15 cellular contexts compared by ENCODE assay signal in genomic region chr7:94100723-94101345, GRCh38.
DNase-seq lines count a peak whose midpoint lies in the region; ATAC-seq and TF ChIP-seq lines count a peak whose summit lies in the region.
"Had no signal": no experiment of that assay in that cellular context is flagged by ENCODE, and none has a peak within 500 bp of the region (broad histone marks: within the 10 kb centered on the region; RNA-seq: fewer than 3 reads in every experiment).

No MANE protein-coding gene starts in this region.

- H2BK12ac ChIP-seq in mesenchymal stem cell (ENCODE audit: low read length in 2 of 2), result no peak overlapping the region

- intact Hi-C loops in spleen (cut with DNase I; ENCODE audit: low total_unique reads), result no loop called here

- no peak overlapping the region for H3K27ac Mint-ChIP-seq in stimulated activated naive CD8-positive, alpha-beta T cell treated with anti-CD3 and anti-CD28 coated beads, Interleukin-15, amount 100 ng/mL, for 72 hours
- H3K27ac Mint-ChIP-seq: CD4-positive, alpha-beta memory T cell had no signal

- H3K18ac ChIP-seq in mesenchymal stem cell (ENCODE audit: low read depth in 1 of 2, low read length in 2 of 2), result peak overlapping the region in 1 of 2 experiments; percentile 5

- H3K4me2 ChIP-seq in mesenchymal stem cell (ENCODE audit: low read length, poor library complexity, severe bottlenecking), result no peak overlapping the region

- no peak overlapping the region for H4K91ac ChIP-seq in mesenchymal stem cell (ENCODE audit: low read length)

- H3K9me3 ChIP-seq in mesenchymal stem cell (ENCODE audit: control insufficient read depth, low read length), result no peaks in the 10 kb centered on the region
- peaks cover 0 to 12% (median 8%) of the 10 kb centered on the region in 8 donors for H3K9me3 ChIP-seq in spleen
- no peaks in the 10 kb centered on the region for H3K9me3 ChIP-seq in effector memory CD4-positive, alpha-beta T cell (ENCODE audit: control insufficient read depth, low read length)

- H3K9me3 Mint-ChIP-seq in stimulated activated naive CD8-positive, alpha-beta T cell treated with anti-CD3 and anti-CD28 coated beads, Interleukin-15, amount 100 ng/mL, for 72 hours, result no peaks in the 10 kb centered on the region

- no peaks in the 10 kb centered on the region for H3K27me3 Mint-ChIP-seq in stimulated activated naive CD8-positive, alpha-beta T cell treated with anti-CD3 and anti-CD28 coated beads, Interleukin-15, amount 100 ng/mL, for 72 hours

- DNase-seq in stimulated activated naive CD8-positive, alpha-beta T cell treated with anti-CD3 and anti-CD28 coated beads, Interleukin-15, amount 100 ng/mL, for 72 hours, result no peak
- no peak for DNase-seq in stimulated activated naive CD8-positive, alpha-beta T cell treated with anti-CD3 and anti-CD28 coated beads, Interleukin-15, Interleukin-2, amounts not matched to agents 100 U/mL and 50 U/mL, for 24 hours
- DNase-seq in mesenchymal stem cell (no peak), spleen (peak; percentile 71), SKM-1 treated with dmso at 0.1 percent for 144 hours (lab: John Stamatoyannopoulos, UW; ENCODE audit: unreplicated experiment) (no peak)
- DNase-seq in effector memory CD4-positive, alpha-beta T cell, result no peak
- DNase-seq: C1 segment of cervical spinal cord, Calu3, COR-L47, DMS53, DMS79 treated with DMSO at 0.1 percent for 48 hours, GOT3, H7, HCEC 1CT had no signal

- no peaks in the 10 kb centered on the region for H3K4me1 Mint-ChIP-seq in stimulated activated naive CD8-positive, alpha-beta T cell treated with anti-CD3 and anti-CD28 coated beads, Interleukin-15, amount 100 ng/mL, for 72 hours
- H3K4me1 Mint-ChIP-seq: CD4-positive, alpha-beta memory T cell had no signal

- H3K4me3 Mint-ChIP-seq in stimulated activated naive CD8-positive, alpha-beta T cell treated with anti-CD3 and anti-CD28 coated beads, Interleukin-15, amount 100 ng/mL, for 72 hours, result no peak overlapping the region
- H3K4me3 Mint-ChIP-seq: CD4-positive, alpha-beta memory T cell had no signal

- no peak overlapping the region for H3K4me3 ChIP-seq in mesenchymal stem cell (ENCODE audit: insufficient read depth in 1 of 2, low read depth in 1 of 2, low read length in 2 of 2)
- H3K4me3 ChIP-seq in spleen, result no peak overlapping the region
- no peak overlapping the region for H3K4me3 ChIP-seq in effector memory CD4-positive, alpha-beta T cell (ENCODE audit: insufficient read depth, low read depth, low read length, poor library complexity, severe bottlenecking)

- H4K8ac ChIP-seq in mesenchymal stem cell (ENCODE audit: low read length), result no peak overlapping the region

- H2AK5ac ChIP-seq in mesenchymal stem cell (ENCODE audit: low read length, severe bottlenecking), result no peak overlapping the region

- H3K14ac ChIP-seq in mesenchymal stem cell (ENCODE audit: low read length in 2 of 2), result no peak overlapping the region

- no peak overlapping the region for H3K4ac ChIP-seq in mesenchymal stem cell (ENCODE audit: low read depth in 1 of 2, low read length in 2 of 2)

- H2BK120ac ChIP-seq in mesenchymal stem cell (ENCODE audit: low read depth, low read length), result no peak overlapping the region

- H3K27me3 ChIP-seq in mesenchymal stem cell (ENCODE audit: control insufficient read depth in 1 of 2, insufficient read depth in 1 of 2, low read length in 2 of 2) (no peaks in the 10 kb centered on the region), spleen (replicated peaks in 1 of 7) (no peaks in the 10 kb centered on the region)
- H3K27me3 ChIP-seq in effector memory CD4-positive, alpha-beta T cell (replicated peaks; ENCODE audit: control insufficient read depth, insufficient read depth, low read length, poor library complexity, severe bottlenecking), result no peaks in the 10 kb centered on the region

- no peaks in the 10 kb centered on the region for H3K79me1 ChIP-seq in mesenchymal stem cell (replicated peaks; ENCODE audit: low read length, poor library complexity, severe bottlenecking)

- TF ChIP-seq POLR2A in spleen (IDR thresholded peaks at IDR 0.05), result no peak

- no peak overlapping the region for H3K9ac ChIP-seq in mesenchymal stem cell (ENCODE audit: low read length)

- no peak overlapping the region for H2BK5ac ChIP-seq in mesenchymal stem cell (ENCODE audit: low read depth, low read length, poor library complexity, severe bottlenecking)

- 98% methylated on average over 27 of the region's 27 CpGs for WGBS in mesenchymal stem cell
- 83 to 98% (median 96%) methylated on average over 13 to 27 of the region's 27 CpGs for WGBS in spleen, 5 donors

- no peak overlapping the region for H3K23ac ChIP-seq in mesenchymal stem cell (ENCODE audit: low read length in 2 of 2)

- H3K4me1 ChIP-seq in mesenchymal stem cell (ENCODE audit: control insufficient read depth, insufficient read depth, low read depth, low read length) (no peaks in the 10 kb centered on the region), spleen (no peaks in the 10 kb centered on the region)
- no peaks in the 10 kb centered on the region for H3K4me1 ChIP-seq in effector memory CD4-positive, alpha-beta T cell (ENCODE audit: control insufficient read depth, insufficient read depth, low read length, poor library complexity, severe bottlenecking)

- H3K36me3 ChIP-seq in mesenchymal stem cell (ENCODE audit: control insufficient read depth in 1 of 2, insufficient read depth in 2 of 2, low read depth in 1 of 2, low read length in 2 of 2) (no peaks in the 10 kb centered on the region), spleen (no peaks in the 10 kb centered on the region)
- H3K36me3 ChIP-seq in effector memory CD4-positive, alpha-beta T cell (ENCODE audit: control insufficient read depth, insufficient read depth, low read length), result no peaks in the 10 kb centered on the region

- peak overlapping the region; percentile 48 for H2BK15ac ChIP-seq in mesenchymal stem cell (ENCODE audit: low read depth, poor library complexity, severe bottlenecking)

- H3K27ac ChIP-seq in mesenchymal stem cell (ENCODE audit: low read length, poor library complexity, severe bottlenecking), result no peak overlapping the region
- no peak overlapping the region for H3K27ac ChIP-seq in spleen
- no peak overlapping the region for H3K27ac ChIP-seq in effector memory CD4-positive, alpha-beta T cell (ENCODE audit: insufficient read depth, low read length, poor library complexity, severe bottlenecking)

- no peak overlapping the region for H2AFZ ChIP-seq in mesenchymal stem cell (ENCODE audit: low read depth, low read length)

- peak; percentile 37 for ATAC-seq in stimulated activated naive CD8-positive, alpha-beta T cell treated with anti-CD3 and anti-CD28 coated beads, Interleukin-15, amount 100 ng/mL, for 72 hours
- no peak for ATAC-seq in stimulated activated naive CD8-positive, alpha-beta T cell treated with anti-CD3 and anti-CD28 coated beads, Interleukin-15, Interleukin-2, amounts not matched to agents 100 U/mL and 50 U/mL, for 24 hours

- no peak for TF ChIP-seq CTCF in spleen (IDR thresholded peaks at IDR 0.05 in 8 of 11, conservative IDR thresholded peaks at IDR 0.05 in 3 of 11)
